Comparison of ENCODE assay signal across 32 cellular contexts in genomic region chr12:4833053-4833452, GRCh38.
"Had no signal": no experiment of that assay in that cellular context is flagged by ENCODE, and none has a peak within 500 bp of the region (broad histone marks: within the 10 kb centered on the region; RNA-seq: fewer than 3 reads in every experiment).

No MANE protein-coding gene starts in this region.

- H3K4me1 ChIP-seq: adrenal gland, body of pancreas, breast epithelium, SJSA1 had no signal

- H3K36me3 ChIP-seq: adrenal gland, breast epithelium, MG63, Peyer's patch, SJSA1 had no signal

- H3K9me2 ChIP-seq: SK-N-SH had no signal

- DNase-seq: activated CD4-positive, alpha-beta T cell treated with anti-CD3 and anti-CD28 coated beads, Interleukin-2, amount 10 ng/mL, durations not matched to agents 24 days and 14 days; activated CD4-positive, alpha-beta T cell treated with anti-CD3 and anti-CD28 coated beads, Interleukin-2, amount 50 U/mL, for 48 hours; activated CD8-positive, alpha-beta memory T cell treated with anti-CD3 and anti-CD28 coated beads, Interleukin-2, amount 50 U/mL, for 4 hours; activated naive CD4-positive, alpha-beta T cell treated with anti-CD3 and anti-CD28 coated beads, Interleukin-2, amount 10 ng/mL, durations not matched to agents 7 days and 5 days; activated naive CD8-positive, alpha-beta T cell treated with anti-CD3 and anti-CD28 coated beads for 36 hours; activated T-cell treated with anti-CD3 and anti-CD28 coated beads for 4 hours; activated T-cell treated with anti-CD3 and anti-CD28 coated beads, Interleukin-2, amount 50 U/mL, for 4 hours; adrenal gland; body of pancreas; Karpas-422; MG63; NCI-H1092; NCI-H1417; NCI-H146; NCI-H187; NCI-H2029 treated with DMSO at 0.1 percent for 48 hours; NCI-H2107; NCI-H2171; NCI-H510A; NCI-H526; NCI-H748 treated with DMSO at 0.1 percent for 48 hours; NK-92 treated with Interleukin-12 subunit alpha and Interleukin-12 subunit beta, amount 100 ng/mL, for 24 hours; PC-3; Peyer's patch; RPMI8226; SHP77 treated with DMSO at 0.1 percent for 48 hours; SK-N-SH had no signal

- H3K27ac ChIP-seq: adrenal gland, body of pancreas, breast epithelium, Peyer's patch, SJSA1 had no signal

- H3K9me3 Mint-ChIP-seq: activated T-cell treated with anti-CD3 and anti-CD28 coated beads, Interleukin-2, amount 50 U/mL, for 4 hours had no signal

- H3K4me2 ChIP-seq: SK-N-SH had no signal

- H3K27me3 ChIP-seq: adrenal gland, body of pancreas, MG63, Peyer's patch had no signal

- H3K27ac Mint-ChIP-seq: activated CD4-positive, alpha-beta T cell treated with anti-CD3 and anti-CD28 coated beads, Interleukin-2, amount 10 ng/mL, durations not matched to agents 24 days and 14 days; activated naive CD4-positive, alpha-beta T cell treated with anti-CD3 and anti-CD28 coated beads, Interleukin-2, amount 10 ng/mL, durations not matched to agents 7 days and 5 days; activated naive CD8-positive, alpha-beta T cell treated with anti-CD3 and anti-CD28 coated beads for 36 hours; activated T-helper 1 cell treated with anti-CD3 and anti-CD28 coated beads, Interleukin-12 subunit alpha, Interleukin-12 subunit beta, Interleukin-2, Interleukin-4 antibody, amounts not matched to agents 30 ng/mL and 10 ng/mL and 1 ng/mL, durations not matched to agents 14 hours and 24 hours and 36 hours; T-helper 1 cell treated with Interleukin-12 subunit alpha and Interleukin-12 subunit beta and Interleukin-4 antibody, amounts not matched to agents 30 μg/mL and 1 μg/mL, for 36 hours had no signal

- H3K9me3 ChIP-seq: adrenal gland, body of pancreas, MG63, Peyer's patch, SK-N-SH had no signal

- ATAC-seq: activated T-cell treated with anti-CD3 and anti-CD28 coated beads, Interleukin-2, amount 50 U/mL, for 4 hours; body of pancreas; PC-3 had no signal

- H3K4me3 ChIP-seq: adrenal gland, body of pancreas, breast epithelium, MG63, Peyer's patch, SJSA1 had no signal

- H3K9ac ChIP-seq: SK-N-SH had no signal

- H3K4me3 Mint-ChIP-seq: activated CD4-positive, alpha-beta T cell treated with anti-CD3 and anti-CD28 coated beads, Interleukin-2, amount 10 ng/mL, durations not matched to agents 24 days and 14 days; activated naive CD4-positive, alpha-beta T cell treated with anti-CD3 and anti-CD28 coated beads, Interleukin-2, amount 10 ng/mL, durations not matched to agents 7 days and 5 days; activated naive CD8-positive, alpha-beta T cell treated with anti-CD3 and anti-CD28 coated beads for 36 hours; activated T-cell treated with anti-CD3 and anti-CD28 coated beads, Interleukin-2, amount 50 U/mL, for 4 hours; activated T-helper 1 cell treated with anti-CD3 and anti-CD28 coated beads, Interleukin-12 subunit alpha, Interleukin-12 subunit beta, Interleukin-2, Interleukin-4 antibody, amounts not matched to agents 30 ng/mL and 10 ng/mL and 1 ng/mL, durations not matched to agents 14 hours and 24 hours and 36 hours; T-helper 1 cell treated with Interleukin-12 subunit alpha and Interleukin-12 subunit beta and Interleukin-4 antibody, amounts not matched to agents 30 μg/mL and 1 μg/mL, for 36 hours; T-helper 2 cell treated with Interferon-gamma antibody and Interleukin-4, amounts not matched to agents 5 μg/mL and 100 μg/mL, for 36 hours had no signal
